Comparison of ENCODE assay signal across 22 cellular contexts in the genomic region with DNA sequence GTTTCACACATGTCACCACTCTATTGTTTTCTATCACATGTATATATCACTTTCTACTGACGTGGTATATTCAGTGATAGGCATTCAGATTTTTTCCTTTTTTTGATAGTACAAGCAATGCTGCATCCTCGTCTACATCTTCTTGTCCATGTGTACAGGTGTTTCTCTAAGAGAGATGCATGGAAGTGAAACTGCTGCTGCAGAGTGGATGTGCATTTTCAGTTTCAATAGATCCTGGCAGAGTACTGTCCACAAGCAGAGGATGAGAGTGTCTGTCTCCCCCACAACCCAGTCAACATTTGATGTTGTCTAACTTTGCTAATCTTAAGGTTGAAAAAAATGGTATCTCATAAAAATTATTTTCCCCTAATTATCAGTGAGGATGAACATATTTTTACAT.
DNase-seq lines count a peak whose midpoint lies in the region; ATAC-seq and FAIRE-seq lines count a peak whose summit lies in the region.
"Had no signal": no experiment of that assay in that cellular context is flagged by ENCODE, and none has a peak within 500 bp of the region (broad histone marks: within the 10 kb centered on the region; RNA-seq: fewer than 3 reads in every experiment).

No MANE protein-coding gene starts in this region.

- peak; percentile 19 for FAIRE-seq in small intestine (lab: Jason Lieb, UNC)
- FAIRE-seq: GM12892, TTC549 had no signal

- peak; percentile 83 for ATAC-seq in GM21786 (IDR thresholded peaks at IDR 0.05; ENCODE audit: unreplicated experiment)
- peak; percentile 94 for ATAC-seq in HG03354 (IDR thresholded peaks at IDR 0.05; ENCODE audit: poor library complexity, severe bottlenecking, unreplicated experiment)

- 37 to 75% (median 65%) methylated on average over 2 of the region's 2 CpGs for WGBS in small intestine, 3 donors

- DNase-seq in DMS53 (lab: John Stamatoyannopoulos, UW) (peak; percentile 23), DMS53 treated with DMSO at 0.1 percent for 48 hours (lab: John Stamatoyannopoulos, UW; ENCODE audit: unreplicated experiment) (no peak), small intestine (no peak), NCI-H1092 treated with DMSO at 0.1 percent for 48 hours (lab: John Stamatoyannopoulos, UW) (no peak), cortex of kidney (lab: John Stamatoyannopoulos, UW) (no peak), C1 segment of cervical spinal cord (lab: John Stamatoyannopoulos, UW) (no peak)
- DNase-seq: activated CD4-positive, alpha-beta memory T cell treated with anti-CD3 and anti-CD28 coated beads, Interleukin-2, amount 10 ng/mL, durations not matched to agents 7 days and 5 days; amniotic stem cell; DMS79 treated with DMSO at 0.1 percent for 48 hours; KG1; mesenchymal stem cell; NCI-H1436; NCI-H446; OCI-M1 had no signal

- no peaks in the 10 kb centered on the region for H3K9me3 ChIP-seq in small intestine (ENCODE audit: control insufficient read depth, low read depth)
- H3K9me3 ChIP-seq: right atrium auricular region had no signal

- peaks cover 0 to 2% of the 10 kb centered on the region in 2 donors for H3K4me1 ChIP-seq in small intestine (ENCODE audit: control insufficient read depth in 2 of 2, insufficient read depth in 1 of 2, low read depth in 1 of 2, low read length in 1 of 2)
- H3K4me1 ChIP-seq: neural progenitor cell, right atrium auricular region had no signal

- H3K27ac ChIP-seq in small intestine (ENCODE audit: low read depth in 1 of 2, low read length in 1 of 2), result no peak overlapping the region
- H3K27ac ChIP-seq: 22Rv1, C4-2B, neural progenitor cell, right atrium auricular region had no signal

- H3K36me3 ChIP-seq in small intestine (ENCODE audit: control insufficient read depth in 2 of 2, insufficient read depth in 2 of 2, low read length in 2 of 2), result no peaks in the 10 kb centered on the region
- H3K36me3 ChIP-seq: neural progenitor cell, right atrium auricular region had no signal

- no peak overlapping the region for H3K4me3 ChIP-seq in small intestine (ENCODE audit: low read depth in 1 of 2, low read length in 2 of 2)
- H3K4me3 ChIP-seq: neural progenitor cell, right atrium auricular region had no signal

- no peaks in the 10 kb centered on the region for H3K27me3 ChIP-seq in small intestine (ENCODE audit: control insufficient read depth in 2 of 2, insufficient read depth in 2 of 2, low read length in 2 of 2)
- H3K27me3 ChIP-seq: neural progenitor cell, right atrium auricular region had no signal
